9 cellular contexts compared by ENCODE assay signal in the genomic region with DNA sequence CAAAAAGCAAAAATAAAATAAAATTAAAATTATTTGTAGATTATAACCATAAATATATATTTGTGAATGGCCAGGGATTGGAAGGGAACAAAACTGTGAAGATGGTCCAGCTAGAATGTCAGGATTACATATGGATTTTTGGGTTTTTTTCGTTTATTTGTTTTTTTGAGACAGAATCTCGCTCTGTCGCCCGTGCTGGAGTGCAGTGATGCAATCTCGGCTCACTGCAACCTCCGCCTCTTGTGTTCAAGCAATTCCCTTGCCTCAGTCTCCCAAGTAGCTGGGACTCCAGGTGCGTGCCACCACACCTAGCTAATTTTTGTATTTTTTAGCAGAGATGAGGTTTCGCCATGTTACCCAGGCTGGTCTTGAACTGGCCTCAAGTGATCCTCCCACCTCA. TPM values are rescaled to one million over a fixed set of nuclear protein-coding genes. Genes with fewer than 3 reads are reported as not detected.
"Had no signal": no experiment of that assay in that cellular context is flagged by ENCODE, and none has a peak within 500 bp of the region (broad histone marks: within the 10 kb centered on the region; RNA-seq: fewer than 3 reads in every experiment).

No MANE protein-coding gene starts in this region.

- H3K4me2 ChIP-seq: KMS-11 had no signal

- FAIRE-seq: HTR-8/SVneo had no signal

- H3K36me3 Mint-ChIP-seq: IgD-negative memory B cell had no signal

- DNase-seq: IMR-90, KBM-7, KG1 had no signal

- H3K27ac ChIP-seq: HL-60, KMS-11 had no signal

- H3K9me3 Mint-ChIP-seq: IgD-negative memory B cell had no signal

- H3K27ac Mint-ChIP-seq: IgD-negative memory B cell had no signal

- H3K9ac ChIP-seq: KMS-11 had no signal

- H3K4me1 Mint-ChIP-seq: IgD-negative memory B cell had no signal

- H3K4me3 Mint-ChIP-seq: IgD-negative memory B cell had no signal

RNA-seq across cellular contexts. Expression of a gene that starts 7.8 kb away (rescaled TPM):
- total RNA-seq: HT1080 had no signal
- polyA plus RNA-seq: IgD-negative memory B cell had no signal

RNA-seq across cellular contexts. Expression of a gene that starts 22.9 kb away (rescaled TPM):
- total RNA-seq: HT-29, HT1080 had no signal
- polyA plus RNA-seq: IgD-negative memory B cell had no signal

RNA-seq across cellular contexts. Expression of a gene that starts 44.5 kb away (rescaled TPM):
- total RNA-seq: HT-29, HT1080 had no signal
